ENCODE assay signal across 25 cellular contexts in genomic region chr5:158642852-158643251, GRCh38.
DNase-seq lines count a peak whose midpoint lies in the region; ATAC-seq and TF ChIP-seq lines count a peak whose summit lies in the region.
"Had no signal": no experiment of that assay in that cellular context is flagged by ENCODE, and none has a peak within 500 bp of the region (broad histone marks: within the 10 kb centered on the region; RNA-seq: fewer than 3 reads in every experiment).

No MANE protein-coding gene starts in this region.

- H3K27me3 Mint-ChIP-seq in effector memory CD8-positive, alpha-beta T cell, result peaks cover 0 to 34% of the 10 kb centered on the region in 2 donors
- H3K27me3 Mint-ChIP-seq: activated CD4-positive, alpha-beta T cell treated with anti-CD3 and anti-CD28 coated beads for 36 hours; brain; CD4-positive, alpha-beta T cell had no signal

- H3K4me1 Mint-ChIP-seq in effector memory CD8-positive, alpha-beta T cell (ENCODE audit: low read depth in 2 of 2), result no peaks in the 10 kb centered on the region
- H3K4me1 Mint-ChIP-seq: activated CD4-positive, alpha-beta T cell treated with anti-CD3 and anti-CD28 coated beads for 36 hours had no signal

- intact Hi-C loops in left ventricle myocardium inferior (cut with micrococcal nuclease), result no loop called here

- H3K4me1 ChIP-seq in MM.1S (ENCODE audit: low read length), result no peaks in the 10 kb centered on the region
- H3K4me1 ChIP-seq in left ventricle myocardium inferior, result peaks cover 10% of the 10 kb centered on the region
- H3K4me1 ChIP-seq: adrenal gland, Peyer's patch, stomach, tibial nerve had no signal

- no peak overlapping the region for H3K4me3 ChIP-seq in MM.1S (ENCODE audit: low read length)
- H3K4me3 ChIP-seq in left ventricle myocardium inferior, result no peak overlapping the region
- H3K4me3 ChIP-seq: adrenal gland, GM23338, K562, lung, Peyer's patch, stomach, tibial nerve had no signal

- no peaks in the 10 kb centered on the region for H3K9me3 Mint-ChIP-seq in effector memory CD8-positive, alpha-beta T cell
- H3K9me3 Mint-ChIP-seq: brain; CD4-positive, alpha-beta T cell; GM23338; T-helper 1 cell treated with Interleukin-12 subunit alpha and Interleukin-12 subunit beta and Interleukin-4 antibody, amounts not matched to agents 30 μg/mL and 1 μg/mL, for 36 hours had no signal

- in situ Hi-C loops in SK-MEL-5 (cut with HindIII; ENCODE audit: low pct_unique_long_range_greater_than_20kb, low sequenced_read_pairs) (no loop called here), ACHN (cut with HindIII; ENCODE audit: low pct_ligation_motif_present, low pct_unique_long_range_greater_than_20kb, low sequenced_read_pairs) (no loop called here)

- DNase-seq in MM.1S (peak; percentile 14), NCI-H1694 (lab: John Stamatoyannopoulos, UW) (peak; percentile 38), SK-MEL-5 (ENCODE audit: low read depth, low spot score) (peak; percentile 12), left ventricle myocardium inferior (peak; percentile 42), AG08395 (ENCODE audit: low spot score) (no peak), ACHN (no peak)
- no peak for DNase-seq in effector memory CD8-positive, alpha-beta T cell
- DNase-seq: activated CD4-positive, alpha-beta T cell treated with anti-CD3 and anti-CD28 coated beads for 36 hours; activated naive CD4-positive, alpha-beta T cell; activated T-cell treated with anti-CD3 and anti-CD28 coated beads, Interleukin-2, amount 50 U/mL, for 48 hours; adrenal gland; CD4-positive, alpha-beta T cell; effector memory CD4-positive, alpha-beta T cell; kidney; NCI-H187; NK-92 treated with Interleukin-12 subunit alpha and Interleukin-12 subunit beta, amount 100 ng/mL, for 24 hours; Peyer's patch; stomach had no signal

- no peaks in the 10 kb centered on the region for H3K36me3 ChIP-seq in MM.1S (replicated peaks; ENCODE audit: insufficient read depth, low read length)
- no peaks in the 10 kb centered on the region for H3K36me3 ChIP-seq in left ventricle myocardium inferior
- H3K36me3 ChIP-seq: adrenal gland, Peyer's patch, stomach, tibial nerve had no signal

- H3K27ac Mint-ChIP-seq in effector memory CD8-positive, alpha-beta T cell, result no peak overlapping the region
- H3K27ac Mint-ChIP-seq: activated CD4-positive, alpha-beta T cell treated with anti-CD3 and anti-CD28 coated beads for 36 hours; brain; CD4-positive, alpha-beta T cell; GM23338; T-helper 1 cell treated with Interleukin-12 subunit alpha and Interleukin-12 subunit beta and Interleukin-4 antibody, amounts not matched to agents 30 μg/mL and 1 μg/mL, for 36 hours had no signal

- no peaks in the 10 kb centered on the region for H3K9me3 ChIP-seq in MM.1S (replicated peaks; ENCODE audit: insufficient read depth, low read length)
- H3K9me3 ChIP-seq in left ventricle myocardium inferior (replicated peaks), result no peaks in the 10 kb centered on the region
- H3K9me3 ChIP-seq: adrenal gland, Peyer's patch, stomach, tibial nerve had no signal

- no peaks in the 10 kb centered on the region for H4K20me1 ChIP-seq in MM.1S (ENCODE audit: insufficient read depth, low read length)

- no peaks in the 10 kb centered on the region for H3K36me3 Mint-ChIP-seq in effector memory CD8-positive, alpha-beta T cell (ENCODE audit: insufficient read depth)
- H3K36me3 Mint-ChIP-seq: brain had no signal

- H3K27me3 ChIP-seq in MM.1S (replicated peaks; ENCODE audit: insufficient read depth, low read length) (no peaks in the 10 kb centered on the region), left ventricle myocardium inferior (ENCODE audit: low read depth) (no peaks in the 10 kb centered on the region)
- H3K27me3 ChIP-seq: adrenal gland, Peyer's patch, tibial nerve had no signal

- H3K4me2 ChIP-seq in MM.1S (ENCODE audit: low read depth, low read length), result no peak overlapping the region
- H3K4me2 ChIP-seq: GM23338 had no signal

- H3K4me3 Mint-ChIP-seq in effector memory CD8-positive, alpha-beta T cell, result no peak overlapping the region
- H3K4me3 Mint-ChIP-seq: activated CD4-positive, alpha-beta T cell treated with anti-CD3 and anti-CD28 coated beads for 36 hours; brain; CD4-positive, alpha-beta T cell; GM23338; T-helper 1 cell treated with Interleukin-12 subunit alpha and Interleukin-12 subunit beta and Interleukin-4 antibody, amounts not matched to agents 30 μg/mL and 1 μg/mL, for 36 hours had no signal

- no peak overlapping the region for H3K27ac ChIP-seq in MM.1S (ENCODE audit: low read length)
- H3K27ac ChIP-seq in left ventricle myocardium inferior (replicated peaks), result peak overlapping the region; percentile 50
- H3K27ac ChIP-seq: adrenal gland, Peyer's patch, stomach, tibial nerve had no signal

- H3K79me2 ChIP-seq in MM.1S (ENCODE audit: low read length), result no peaks in the 10 kb centered on the region

- no peaks in the 10 kb centered on the region for H3F3A ChIP-seq in MM.1S (ENCODE audit: insufficient read depth, low read length)

- ATAC-seq in effector memory CD8-positive, alpha-beta T cell (replicated peaks), result no peak
- ATAC-seq: activated CD4-positive, alpha-beta T cell treated with anti-CD3 and anti-CD28 coated beads for 36 hours; esophagus mucosa; GM23338; K562 had no signal

- no peak overlapping the region for H3K9ac ChIP-seq in MM.1S (ENCODE audit: low read length)

- no peak for TF ChIP-seq CTCF in MM.1S (IDR thresholded peaks at IDR 0.05; ENCODE audit: low read length)
- TF ChIP-seq CTCF in left ventricle myocardium inferior (IDR thresholded peaks at IDR 0.05; ENCODE audit: borderline replicate concordance), result no peak

- H3K9me2 ChIP-seq in MM.1S (replicated peaks; ENCODE audit: insufficient read depth, low read length), result no peaks in the 10 kb centered on the region

- H2AFZ ChIP-seq in MM.1S (ENCODE audit: low read length), result no peak overlapping the region
- H2AFZ ChIP-seq: GM23338 had no signal

Comparison
In these comparisons a context has a peak if more than half of its experiments do, and no peak if none do; other contexts are left out.
1. DNase-seq: peak in MM.1S (single experiment), NCI-H1694 (single experiment), SK-MEL-5 (single experiment) and left ventricle myocardium inferior (single experiment); none in AG08395 (single experiment), effector memory CD8-positive, alpha-beta T cell (0 of 3) and ACHN (single experiment).